Comparison of ENCODE assay signal across 1 cellular context in genomic region chr18:58255701-58256311, GRCh38.
TF ChIP-seq lines count a peak whose summit lies in the region.

No MANE protein-coding gene starts in this region.

TF ChIP-seq in IMR-90, 13 proteins besides CTCF, POLR2A, EP300 and RAD21 (continued from another document):
- TF ChIP-seq MXI1 (IDR thresholded peaks at IDR 0.05; ENCODE audit: borderline replicate concordance, low read depth, low read length) (no peak), CHD1 (IDR thresholded peaks at IDR 0.05; ENCODE audit: low read depth, low read length) (no peak), MAZ (IDR thresholded peaks at IDR 0.05; ENCODE audit: borderline replicate concordance, low read depth, low read length) (no peak), ELK1 (IDR thresholded peaks at IDR 0.05; ENCODE audit: borderline replicate concordance, low read depth, low read length) (no peak), SMC3 (IDR thresholded peaks at IDR 0.05; ENCODE audit: low read depth, low read length) (no peak)
